In genomic region chr5:77871016-77871415, GRCh38 we compare ENCODE assay signal across 7 cellular contexts.
"Had no signal": no experiment of that assay in that cellular context is flagged by ENCODE, and none has a peak within 500 bp of the region (broad histone marks: within the 10 kb centered on the region; RNA-seq: fewer than 3 reads in every experiment).

No MANE protein-coding gene starts in this region.

- H3K4me3 ChIP-seq: K562 had no signal

- ATAC-seq: HepG2, K562 had no signal

- H3K27ac ChIP-seq: HL-60 had no signal

- FAIRE-seq: HepG2, HTR-8/SVneo had no signal

- DNase-seq: IMR-90, KBM-7, KG1 had no signal
